23 cellular contexts compared by ENCODE assay signal in the genomic region with DNA sequence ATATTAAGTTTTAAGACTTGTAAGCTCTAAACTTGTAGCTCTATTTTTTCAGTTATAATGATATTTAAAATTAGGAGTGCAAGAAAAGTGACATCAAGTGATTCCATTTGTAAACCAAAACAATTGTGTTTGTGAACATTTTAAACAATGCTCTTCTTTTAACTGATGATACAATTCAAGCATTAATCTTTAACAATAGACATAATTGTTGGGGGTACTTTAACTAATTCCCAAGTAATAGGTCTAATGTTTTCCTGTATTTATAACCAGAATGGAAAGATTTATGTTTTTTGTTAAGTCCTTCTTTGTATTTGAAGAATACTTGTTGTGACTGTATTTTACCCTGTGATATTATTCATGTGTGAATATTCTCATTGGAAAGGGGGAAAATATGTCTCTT.
"Had no signal": no experiment of that assay in that cellular context is flagged by ENCODE, and none has a peak within 500 bp of the region (broad histone marks: within the 10 kb centered on the region; RNA-seq: fewer than 3 reads in every experiment).

No MANE protein-coding gene starts in this region.

- H3K36me3 ChIP-seq: pancreas, prostate gland, right lobe of liver, thoracic aorta, transverse colon had no signal

- H3K9me3 Mint-ChIP-seq: memory B cell; naive B cell; nephron; stimulated activated effector memory CD8-positive, alpha-beta T cell treated with anti-CD3 and anti-CD28 coated beads, Interleukin-12 subunit alpha, Interleukin-12 subunit beta, amount 100 ng/mL, for 72 hours had no signal

- H3K27ac ChIP-seq: hepatocyte, pancreas, prostate gland, right lobe of liver, thoracic aorta, transverse colon had no signal

- H3K4me3 Mint-ChIP-seq: memory B cell; nephron; stimulated activated effector memory CD8-positive, alpha-beta T cell treated with anti-CD3 and anti-CD28 coated beads, Interleukin-12 subunit alpha, Interleukin-12 subunit beta, amount 100 ng/mL, for 72 hours had no signal

- H3K27me3 ChIP-seq: hepatocyte, pancreas, right lobe of liver, transverse colon had no signal

- ATAC-seq: esophagus mucosa; left lobe of liver; pancreas; right lobe of liver; stimulated activated effector memory CD8-positive, alpha-beta T cell treated with anti-CD3 and anti-CD28 coated beads, Interleukin-12 subunit alpha, Interleukin-12 subunit beta, amount 100 ng/mL, for 72 hours; stimulated activated naive CD8-positive, alpha-beta T cell treated with anti-CD3 and anti-CD28 coated beads, Interleukin-15, Interleukin-2, amounts not matched to agents 100 U/mL and 50 U/mL, for 24 hours had no signal

- H3K27me3 Mint-ChIP-seq: memory B cell, naive B cell had no signal

- H2AFZ ChIP-seq: hepatocyte had no signal

- DNase-seq: central memory CD4-positive, alpha-beta T cell; cortex of kidney; effector memory CD4-positive, alpha-beta T cell; head of caudate nucleus; kidney glomerular epithelial cell; naive B cell; occipital lobe; pancreas; retina; right lobe of liver; stimulated activated CD4-positive, alpha-beta T cell treated with anti-CD3 and anti-CD28 coated beads, Interleukin-4, amount 100 ng/mL, for 1 hour; stimulated activated CD8-positive, alpha-beta memory T cell treated with anti-CD3 and anti-CD28 coated beads, Interleukin-4, amount 100 ng/mL, for 48 hours; stimulated activated naive CD8-positive, alpha-beta T cell treated with anti-CD3 and anti-CD28 coated beads, Interleukin-15, Interleukin-2, amounts not matched to agents 100 U/mL and 50 U/mL, for 24 hours; transverse colon had no signal

- FAIRE-seq: endometrium had no signal

- H3K9me3 ChIP-seq: pancreas, prostate gland, right lobe of liver, thoracic aorta, transverse colon had no signal

- H3K4me1 ChIP-seq: prostate gland, right lobe of liver had no signal

- H3K36me3 Mint-ChIP-seq: stimulated activated effector memory CD8-positive, alpha-beta T cell treated with anti-CD3 and anti-CD28 coated beads, Interleukin-12 subunit alpha, Interleukin-12 subunit beta, amount 100 ng/mL, for 72 hours had no signal

- H3K4me2 ChIP-seq: hepatocyte had no signal

- H3K4me3 ChIP-seq: hepatocyte, pancreas, prostate gland, right lobe of liver, thoracic aorta, transverse colon had no signal
